18 cellular contexts compared by ENCODE assay signal in the genomic region with DNA sequence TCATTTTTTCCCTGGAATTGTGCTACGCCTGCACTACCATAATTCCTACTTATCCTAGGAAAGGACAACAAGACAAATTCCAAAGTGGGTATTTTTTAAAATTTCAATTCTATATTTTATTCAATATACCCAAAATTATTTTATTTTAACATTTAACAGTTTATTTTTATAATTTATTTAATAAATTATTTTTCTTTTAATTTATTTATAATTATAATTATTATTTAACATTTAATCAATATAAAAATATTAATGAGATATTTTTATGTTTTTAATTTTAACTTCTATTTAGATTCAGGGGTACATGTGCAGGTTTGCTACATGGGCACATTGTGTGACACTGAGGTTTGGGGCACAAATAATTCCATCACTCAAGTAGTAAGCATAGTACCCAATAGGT.
DNase-seq lines count a peak whose midpoint lies in the region; FAIRE-seq and TF ChIP-seq lines count a peak whose summit lies in the region.
"Had no signal": no experiment of that assay in that cellular context is flagged by ENCODE, and none has a peak within 500 bp of the region (broad histone marks: within the 10 kb centered on the region; RNA-seq: fewer than 3 reads in every experiment).

No MANE protein-coding gene starts in this region.

- TF ChIP-seq CTCF in kidney (IDR thresholded peaks at IDR 0.05; ENCODE audit: borderline replicate concordance, extremely low read depth, insufficient read depth) (no peak), hepatocyte (IDR thresholded peaks at IDR 0.05; ENCODE audit: poor library complexity) (no peak), tibial artery (IDR thresholded peaks at IDR 0.05) (no peak)

- no peak overlapping the region for H3K9ac ChIP-seq in kidney (ENCODE audit: low read length in 2 of 2)
- H3K9ac ChIP-seq: BLaER1 had no signal

- in situ Hi-C loops in HAP-1 (cut with MboI; ENCODE audit: low sequenced_read_pairs): no loop called here

- H4K20me1 ChIP-seq in hepatocyte (ENCODE audit: insufficient read depth, poor library complexity, severe bottlenecking): no peaks in the 10 kb centered on the region
- H4K20me1 ChIP-seq: BLaER1 had no signal

- DNase-seq in RCC 7860 (ENCODE audit: low spot score) (no peak), kidney (no peak), hepatocyte (ENCODE audit: low spot score) (no peak), tibial artery (no peak), pons (ENCODE audit: low spot score) (no peak), HAP-1 (ENCODE audit: low spot score in 2 of 2) (no peak)
- DNase-seq: Caco-2; CD4-positive, CD25-positive, alpha-beta regulatory T cell; CD8-positive, alpha-beta T cell; DND-41; GDM1; H9; HFFc6 had no signal

- H3K9me3 ChIP-seq in kidney (ENCODE audit: control insufficient read depth in 1 of 2, low read length in 2 of 2): no peaks in the 10 kb centered on the region
- H3K9me3 ChIP-seq in hepatocyte (ENCODE audit: low read depth): no peaks in the 10 kb centered on the region
- no peaks in the 10 kb centered on the region for H3K9me3 ChIP-seq in tibial artery
- H3K9me3 ChIP-seq in HAP-1: 0 out of 2 replicates have a peak, but pooled peaks cover 2% of the 10 kb centered on the region
- H3K9me3 ChIP-seq: Caco-2 had no signal

- H3K4me3 ChIP-seq in kidney (ENCODE audit: low read length in 2 of 2) (no peak overlapping the region), hepatocyte (no peak overlapping the region), tibial artery (no peak overlapping the region), HAP-1 (no peak overlapping the region)
- H3K4me3 ChIP-seq: BLaER1, GM12878, GM23338 had no signal

- no peaks in the 10 kb centered on the region for H3K9me2 ChIP-seq in hepatocyte (replicated peaks; ENCODE audit: insufficient read depth)

- H3K27ac ChIP-seq in kidney (ENCODE audit: low read depth in 2 of 2, low read length in 2 of 2) (no peak overlapping the region), hepatocyte (no peak overlapping the region), tibial artery (no peak overlapping the region)
- H3K27ac ChIP-seq: BLaER1, C4-2B had no signal

- no peaks in the 10 kb centered on the region for H3K36me3 ChIP-seq in kidney (ENCODE audit: control insufficient read depth in 1 of 2, insufficient read depth in 2 of 2, low read length in 2 of 2)
- no peaks in the 10 kb centered on the region for H3K36me3 ChIP-seq in hepatocyte (replicated peaks; ENCODE audit: insufficient read depth, low read depth)
- H3K36me3 ChIP-seq in tibial artery: no peaks in the 10 kb centered on the region
- no peaks in the 10 kb centered on the region for H3K36me3 ChIP-seq in HAP-1 (replicated peaks)
- H3K36me3 ChIP-seq: BLaER1 had no signal

- FAIRE-seq in RCC 7860 (lab: Jason Lieb, UNC) (peak; percentile 84), colon (lab: Jason Lieb, UNC) (peak; percentile 41), kidney (lab: Jason Lieb, UNC) (peak; percentile 76)
- FAIRE-seq: GM12878 had no signal

- no peak overlapping the region for H2AFZ ChIP-seq in hepatocyte
- H2AFZ ChIP-seq: GM23338 had no signal

- H3K79me2 ChIP-seq in hepatocyte: no peaks in the 10 kb centered on the region

- H3K4me1 ChIP-seq in kidney (ENCODE audit: control insufficient read depth in 1 of 2, insufficient read depth in 1 of 2, low read depth in 1 of 2, low read length in 2 of 2) (no peaks in the 10 kb centered on the region), hepatocyte (ENCODE audit: insufficient read depth) (no peaks in the 10 kb centered on the region), tibial artery (no peaks in the 10 kb centered on the region), HAP-1 (no peaks in the 10 kb centered on the region)
- H3K4me1 ChIP-seq: BLaER1, Caco-2 had no signal

- intact Hi-C loops in kidney (cut with DNase I): no loop called here
- intact Hi-C loops in tibial artery (cut with DNase I; ENCODE audit: low total_unique reads): no loop called here

- no peak overlapping the region for H3K4me2 ChIP-seq in hepatocyte
- H3K4me2 ChIP-seq: BLaER1, GM23338 had no signal

- 100% methylated on average over 1 of the region's 1 CpG for WGBS in hepatocyte (ENCODE audit: low lambda C conversion rate, missing lambda C conversion rate)

- no peaks in the 10 kb centered on the region for H3K27me3 ChIP-seq in hepatocyte
- H3K27me3 ChIP-seq in tibial artery: no peaks in the 10 kb centered on the region
- H3K27me3 ChIP-seq in HAP-1 (ENCODE audit: low read depth): no peaks in the 10 kb centered on the region
